2 cellular contexts compared by ENCODE assay signal in genomic region chrX:109785053-109785452, GRCh38.
TF ChIP-seq lines count a peak whose summit lies in the region.

No MANE protein-coding gene starts in this region.

TF ChIP-seq in HepG2, 621 proteins besides CTCF, POLR2A, EP300 and RAD21:
- TF ChIP-seq RELA (CRISPR knock-in tag; IDR thresholded peaks at IDR 0.05) (no peak), KLF15 (CRISPR knock-in tag; IDR thresholded peaks at IDR 0.05; ENCODE audit: borderline replicate concordance) (no peak), CBFB (CRISPR knock-in tag; IDR thresholded peaks at IDR 0.05) (no peak), MAFF (IDR thresholded peaks at IDR 0.05; ENCODE audit: low read depth, low read length) (peak; percentile 59), ZNF343 (CRISPR knock-in tag; IDR thresholded peaks at IDR 0.05) (no peak), SMARCC2 (IDR thresholded peaks at IDR 0.05) (no peak), ZFP1 (CRISPR knock-in tag; IDR thresholded peaks at IDR 0.05) (no peak), MAFK (conservative IDR thresholded peaks at IDR 0.05 in 1 of 2, IDR thresholded peaks at IDR 0.05 in 1 of 2; ENCODE audit: low read length in 2 of 2) (peak; percentile 26 to 76; a peak in 2 of 4 replicates), CEBPB (IDR thresholded peaks at IDR 0.05; ENCODE audit: borderline replicate concordance, low read depth, low read length) (no peak), HCFC1 (IDR thresholded peaks at IDR 0.05; ENCODE audit: low read depth, low read length) (no peak), ZNF160 (CRISPR knock-in tag; IDR thresholded peaks at IDR 0.05) (no peak), NR3C1 (CRISPR knock-in tag; IDR thresholded peaks at IDR 0.05) (no peak), ZKSCAN1 (IDR thresholded peaks at IDR 0.05; ENCODE audit: low read length) (no peak)
- TF ChIP-seq, protein P1, sequence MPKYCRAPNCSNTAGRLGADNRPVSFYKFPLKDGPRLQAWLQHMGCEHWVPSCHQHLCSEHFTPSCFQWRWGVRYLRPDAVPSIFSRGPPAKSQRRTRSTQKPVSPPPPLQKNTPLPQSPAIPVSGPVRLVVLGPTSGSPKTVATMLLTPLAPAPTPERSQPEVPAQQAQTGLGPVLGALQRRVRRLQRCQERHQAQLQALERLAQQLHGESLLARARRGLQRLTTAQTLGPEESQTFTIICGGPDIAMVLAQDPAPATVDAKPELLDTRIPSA (CRISPR knock-in tag; IDR thresholded peaks at IDR 0.05; ENCODE audit: borderline replicate concordance) = no peak
- TF ChIP-seq, protein P2, sequence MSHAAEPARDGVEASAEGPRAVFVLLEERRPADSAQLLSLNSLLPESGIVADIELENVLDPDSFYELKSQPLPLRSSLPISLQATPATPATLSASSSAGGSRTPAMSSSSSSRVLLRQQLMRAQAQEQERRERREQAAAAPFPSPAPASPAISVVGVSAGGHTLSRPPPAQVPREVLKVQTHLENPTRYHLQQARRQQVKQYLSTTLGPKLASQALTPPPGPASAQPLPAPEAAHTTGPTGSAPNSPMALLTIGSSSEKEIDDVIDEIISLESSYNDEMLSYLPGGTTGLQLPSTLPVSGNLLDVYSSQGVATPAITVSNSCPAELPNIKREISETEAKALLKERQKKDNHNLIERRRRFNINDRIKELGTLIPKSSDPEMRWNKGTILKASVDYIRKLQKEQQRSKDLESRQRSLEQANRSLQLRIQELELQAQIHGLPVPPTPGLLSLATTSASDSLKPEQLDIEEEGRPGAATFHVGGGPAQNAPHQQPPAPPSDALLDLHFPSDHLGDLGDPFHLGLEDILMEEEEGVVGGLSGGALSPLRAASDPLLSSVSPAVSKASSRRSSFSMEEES (CRISPR knock-in tag; IDR thresholded peaks at IDR 0.05) = no peak

TF ChIP-seq in K562, 482 proteins besides CTCF, POLR2A, EP300 and RAD21:
- TF ChIP-seq SNRNP70 (optimal IDR thresholded peaks at IDR 0.05; ENCODE audit: low read depth, low read length) (no peak), MAFK (IDR thresholded peaks at IDR 0.05; ENCODE audit: low read length) (peak; percentile 92), ZNF121 (CRISPR knock-in tag; conservative IDR thresholded peaks at IDR 0.05) (no peak), C11orf30 (IDR thresholded peaks at IDR 0.05; ENCODE audit: low read depth) (peak; percentile 86), ZNF316 (IDR thresholded peaks at IDR 0.05) (peak; percentile 88), MAFF (IDR thresholded peaks at IDR 0.05; ENCODE audit: low read length) (peak; percentile 89), PRDM10 (IDR thresholded peaks at IDR 0.05; ENCODE audit: partially characterized antibody) (no peak), CHD4 (IDR thresholded peaks at IDR 0.05; ENCODE audit: insufficient read depth, insufficient replicate concordance, low read depth, low read length, poor library complexity, severe bottlenecking) (no peak), MAFG (tag; conservative IDR thresholded peaks at IDR 0.05) (peak; percentile 86), SAP30 (IDR thresholded peaks at IDR 0.05; ENCODE audit: borderline replicate concordance, insufficient read depth, low read depth, low read length, poor library complexity, severe bottlenecking) (no peak)
